ENCODE assay signal across 26 cellular contexts in genomic region chr7:151505433-151505832, GRCh38. TPM values are rescaled to one million over a fixed set of nuclear protein-coding genes. Genes with fewer than 3 reads are reported as not detected.
DNase-seq lines count a peak whose midpoint lies in the region; ATAC-seq, FAIRE-seq and TF ChIP-seq lines count a peak whose summit lies in the region.
"Had no signal": no experiment of that assay in that cellular context is flagged by ENCODE, and none has a peak within 500 bp of the region (broad histone marks: within the 10 kb centered on the region; RNA-seq: fewer than 3 reads in every experiment).

No MANE protein-coding gene starts in this region.

- peaks cover 58% of the 10 kb centered on the region for H3K4me1 ChIP-seq in HepG2 (ENCODE audit: insufficient read depth, low read length)
- peaks cover 0 to 20% (median 3%) of the 10 kb centered on the region in 4 donors for H3K4me1 ChIP-seq in right lobe of liver
- peaks cover 10 to 23% of the 10 kb centered on the region in 2 experiments; a peak in 4 of 5 replicates for H3K4me1 ChIP-seq in K562 (replicated peaks in 1 of 2; ENCODE audit: control insufficient read depth in 2 of 2, insufficient read depth in 2 of 2, low read length in 2 of 2)
- peaks cover 36 to 96% (median 39%) of the 10 kb centered on the region in 3 donors for H3K4me1 ChIP-seq in gastroesophageal sphincter

- peaks cover 100% of the 10 kb centered on the region for H3K79me2 ChIP-seq in HepG2 (ENCODE audit: insufficient read depth, low read length)
- H3K79me2 ChIP-seq in K562 (ENCODE audit: control insufficient read depth, insufficient read depth, low read length): peaks cover 100% of the 10 kb centered on the region

- ATAC-seq in HepG2 (no peak), right lobe of liver (no peak), K562 (peak; percentile 12; the same call in 1 of the 3 replicates), gastroesophageal sphincter (no peak), left ventricle myocardium superior (no peak)
- ATAC-seq: Panc1, upper lobe of right lung had no signal

- TF ChIP-seq POLR2A in HepG2 (IDR thresholded peaks at IDR 0.05; ENCODE audit: insufficient read depth in 1 of 2, low read depth in 2 of 2, low read length in 2 of 2) (no peak), right lobe of liver (IDR thresholded peaks at IDR 0.05) (no peak), K562 (conservative IDR thresholded peaks at IDR 0.05) (no peak), gastroesophageal sphincter (IDR thresholded peaks at IDR 0.05) (no peak)

- POLR2A ChIA-PET in HepG2 (lab: Yijun Ruan, JAX) (no interaction called here), K562 (lab: Yijun Ruan, JAX) (interaction anchor here (0.6 to 6.2 kb wide), 5 partner anchors 8 to 21 kb away, joined by 3 to 71 read pairs (median 5); partner anchors contain the start of gene RHEB)

- no peak overlapping the region for H3K4me2 ChIP-seq in HepG2 (ENCODE audit: low read depth, low read length)
- H3K4me2 ChIP-seq in K562 (ENCODE audit: insufficient read depth, low read length): no peak overlapping the region; the same call in 1 of the 2 replicates
- H3K4me2 ChIP-seq: neural progenitor cell had no signal

- H3K4me3 ChIP-seq in HepG2 (replicated peaks in 1 of 3; ENCODE audit: insufficient read depth in 1 of 3, low read depth in 2 of 3, low read length in 3 of 3): no peak overlapping the region
- H3K4me3 ChIP-seq in right lobe of liver: no peak overlapping the region
- H3K4me3 ChIP-seq in K562: no peak overlapping the region
- no peak overlapping the region for H3K4me3 ChIP-seq in gastroesophageal sphincter
- H3K4me3 ChIP-seq: GM23248, lung, neural progenitor cell, right atrium auricular region, suprapubic skin, upper lobe of right lung had no signal

- H3K36me3 ChIP-seq in HepG2 (replicated peaks in 1 of 2; ENCODE audit: control insufficient read depth in 1 of 2, insufficient read depth in 2 of 2, low read length in 2 of 2) (no peaks in the 10 kb centered on the region; a peak in 1 of 5 replicates), right lobe of liver (no peaks in the 10 kb centered on the region), K562 (ENCODE audit: control insufficient read depth, insufficient read depth, low read length) (peaks cover 9% of the 10 kb centered on the region), gastroesophageal sphincter (no peaks in the 10 kb centered on the region)
- H3K36me3 ChIP-seq: neural progenitor cell, right atrium auricular region, suprapubic skin, upper lobe of right lung had no signal

- DNase-seq in HepG2 (ENCODE audit: low spot score) (no peak), right lobe of liver (no peak), K562 (ENCODE audit: extremely low read depth in 1 of 4, low spot score in 3 of 4) (no peak), left ventricle myocardium superior (no peak), mucosa of gallbladder (ENCODE audit: low spot score) (no peak), COLO829 (ENCODE audit: low spot score) (no peak)
- DNase-seq: activated B cell treated with CpG ODN at 0.5 μM for 24 hours; activated CD4-positive, alpha-beta memory T cell treated with anti-CD3 and anti-CD28 coated beads for 36 hours; activated effector memory CD4-positive, alpha-beta T cell treated with Interleukin-2 at 50 U/mL for 16 hours; activated T-cell treated with anti-CD3 and anti-CD28 coated beads for 4 hours; Calu3; cerebellar nuclear complex; GM23248; NCI-H1092; NCI-H1694 treated with DMSO at 0.1 percent for 48 hours; NCI-H524 treated with DMSO at 0.1 percent for 48 hours; stimulated activated CD4-positive, alpha-beta T cell treated with anti-CD3 and anti-CD28 coated beads, Interleukin-2, amount 100 ng/mL, for 48 hours; upper lobe of right lung had no signal

- H3K27me3 ChIP-seq in HepG2 (ENCODE audit: control insufficient read depth in 1 of 2, insufficient read depth in 2 of 2, low read length in 2 of 2) (no peaks in the 10 kb centered on the region), right lobe of liver (no peaks in the 10 kb centered on the region), K562 (ENCODE audit: control insufficient read depth in 2 of 2, insufficient read depth in 2 of 2, low read length in 2 of 2) (no peaks in the 10 kb centered on the region), gastroesophageal sphincter (no peaks in the 10 kb centered on the region)
- H3K27me3 ChIP-seq: neural progenitor cell, right atrium auricular region, suprapubic skin, upper lobe of right lung had no signal

- FAIRE-seq in HepG2 (lab: Jason Lieb, UNC): no peak
- no peak for FAIRE-seq in K562 (lab: Jason Lieb, UNC)

- 85% methylated on average over 2 of the region's 2 CpGs for WGBS in HepG2 (ENCODE audit: low lambda C conversion rate)
- 84% methylated on average over 2 of the region's 2 CpGs for WGBS in right lobe of liver (ENCODE audit: insufficient coverage, low coverage, low lambda C conversion rate, missing lambda C conversion rate)
- WGBS in K562 (ENCODE audit: insufficient coverage, low coverage, missing lambda C conversion rate): 31% methylated on average over 2 of the region's 2 CpGs
- 93% methylated on average over 2 of the region's 2 CpGs for WGBS in gastroesophageal sphincter (ENCODE audit: low coverage in 1 of 2), 2 donors

- in situ Hi-C loops in HepG2 (cut with HindIII; ENCODE audit: extremely low pct_ligation_motif_present, low pct_unique_long_range_greater_than_20kb) (no loop called here), K562 (cut with MboI) (no loop called here)

- H3K9me3 ChIP-seq in HepG2 (ENCODE audit: low read length): no peaks in the 10 kb centered on the region
- H3K9me3 ChIP-seq in right lobe of liver: no peaks in the 10 kb centered on the region
- H3K9me3 ChIP-seq in K562 (replicated peaks; ENCODE audit: control insufficient read depth, insufficient read depth, low read depth, low read length): no peaks in the 10 kb centered on the region
- no peaks in the 10 kb centered on the region for H3K9me3 ChIP-seq in gastroesophageal sphincter
- H3K9me3 ChIP-seq: right atrium auricular region, suprapubic skin, upper lobe of right lung had no signal

- TF ChIP-seq EP300 in HepG2 (IDR thresholded peaks at IDR 0.05; ENCODE audit: low read depth in 2 of 2, low read length in 2 of 2): no peak
- no peak for TF ChIP-seq EP300 in HepG2 (CRISPR knock-in tag; IDR thresholded peaks at IDR 0.05; ENCODE audit: borderline replicate concordance)
- TF ChIP-seq EP300 in K562 (IDR thresholded peaks at IDR 0.05; ENCODE audit: low read length): no peak
- no peak for TF ChIP-seq EP300 in gastroesophageal sphincter (IDR thresholded peaks at IDR 0.05)

- intact Hi-C loops in HepG2 (cut with micrococcal nuclease; ENCODE audit: unreplicated experiment): no loop called here
- intact Hi-C loops in right lobe of liver (cut with DNase I): no loop called here
- intact Hi-C loops in K562 (cut with micrococcal nuclease): no loop called here
- intact Hi-C loops in left ventricle myocardium superior (cut with micrococcal nuclease): no loop called here

- H3K9me1 ChIP-seq in K562 (ENCODE audit: control insufficient read depth, insufficient read depth, low read length): peaks cover 19% of the 10 kb centered on the region

- CTCF ChIA-PET in HepG2 (lab: Yijun Ruan, JAX; ENCODE audit: low intra/inter-chr PET ratio, low total read pairs) (no interaction called here), K562 (lab: Yijun Ruan, JAX; ENCODE audit: low intra/inter-chr PET ratio) (no interaction called here)

- H2AFZ ChIP-seq in HepG2 (ENCODE audit: low read length): no peak overlapping the region
- H2AFZ ChIP-seq in K562 (ENCODE audit: low read depth, low read length): no peak overlapping the region
- H2AFZ ChIP-seq: GM23248, neural progenitor cell, parathyroid adenoma had no signal

- BruUV-seq in HepG2 (replicated peaks; lab: Mats Ljungman, UMichigan) (no TSS peak), K562 (replicated peaks; lab: Mats Ljungman, UMichigan) (no TSS peak)

- TF ChIP-seq CTCF in HepG2 (CRISPR knock-in tag; IDR thresholded peaks at IDR 0.05) (no peak), right lobe of liver (IDR thresholded peaks at IDR 0.05) (no peak), K562 (IDR thresholded peaks at IDR 0.05 in 2 of 3, conservative IDR thresholded peaks at IDR 0.05 in 1 of 3; ENCODE audit: insufficient read depth in 2 of 3, low read depth in 1 of 3, low read length in 3 of 3) (no peak), gastroesophageal sphincter (IDR thresholded peaks at IDR 0.05) (no peak)

- no peak overlapping the region for H3K27ac ChIP-seq in HepG2 (ENCODE audit: extremely low read length, insufficient read depth, low read length)
- H3K27ac ChIP-seq in right lobe of liver: no peak overlapping the region
- H3K27ac ChIP-seq in K562 (ENCODE audit: extremely low read depth, low read depth, low read length): peak overlapping the region; percentile 4; the same call in 1 of the 3 replicates
- H3K27ac ChIP-seq in gastroesophageal sphincter: peak overlapping the region in 3 of 4 donors; percentile 47 to 65 (median 62)
- H3K27ac ChIP-seq: C4-2B, GM23248, neural progenitor cell, parathyroid adenoma, upper lobe of right lung had no signal

- H3K9ac ChIP-seq in HepG2 (ENCODE audit: insufficient read depth, low read depth, low read length) (no peak overlapping the region), K562 (ENCODE audit: insufficient read depth in 1 of 2, low read depth in 2 of 2, low read length in 2 of 2) (no peak overlapping the region)
- H3K9ac ChIP-seq: GM23248, neural progenitor cell, parathyroid adenoma had no signal

- TF ChIP-seq RAD21 in HepG2 (CRISPR knock-in tag; IDR thresholded peaks at IDR 0.05) (no peak), K562 (CRISPR knock-in tag; conservative IDR thresholded peaks at IDR 0.05 in 1 of 2, IDR thresholded peaks at IDR 0.05 in 1 of 2) (no peak)

- H4K20me1 ChIP-seq in HepG2 (ENCODE audit: insufficient read depth, low read length) (peaks cover 68% of the 10 kb centered on the region), K562 (replicated peaks; ENCODE audit: control insufficient read depth, insufficient read depth, low read length) (peaks cover 56% of the 10 kb centered on the region)

RNA-seq across cellular contexts. Expression of gene RHEB, which starts 14.3 kb away (rescaled TPM):
- total RNA-seq in HepG2 (2016; rRNA removed; fragmentation: Illumina TruSeq; extraction: Trizol) (77.6 and 90.9 TPM in 2 replicates), right lobe of liver (10 to 100 TPM; 33.4 to 55.3 (median 49.7) TPM), K562 (2014; rRNA removed) (122 and 126 TPM in 2 replicates), K562 (2014; rRNA removed; fragmentation: Illumina TruSeq; extraction: Trizol) (213 and 243 TPM in 2 replicates), K562 (2015; rRNA removed; fragmentation: Illumina TruSeq; extraction: Trizol) (168 and 182 TPM in 2 replicates), K562 (2021) (156 and 162 TPM in 2 replicates), gastroesophageal sphincter (100 to 1,000 TPM; 107 to 229 (median 155) TPM), left ventricle myocardium superior (116 TPM), mucosa of gallbladder (75.2 TPM)
- 70.9 and 80.9 TPM in 2 replicates for total RNA-seq in HepG2 (2016; cell fraction: cytosol; rRNA removed; fragmentation: Illumina TruSeq; extraction: Trizol; ENCODE audit: low read depth)
- total RNA-seq in HepG2 (2016; cell fraction: insoluble cytoplasmic fraction; rRNA removed; fragmentation: Illumina TruSeq; extraction: Trizol): 75.1 and 83.8 TPM in 2 replicates
- 105 and 115 TPM in 2 replicates for total RNA-seq in HepG2 (2016; cell fraction: membrane; rRNA removed; fragmentation: Illumina TruSeq; extraction: Trizol)
- 29.7 and 32.4 TPM in 2 replicates for total RNA-seq in HepG2 (2016; cell fraction: nucleus; rRNA removed; fragmentation: Illumina TruSeq; extraction: Trizol)
- polyA plus RNA-seq in HepG2 (2011; rRNA removed) (37.2 and 55.0 TPM in 2 replicates), K562 (2011; rRNA removed) (139 and 249 TPM in 2 replicates), K562 (2014; fragmentation: Illumina TruSeq; extraction: Trizol) (152 and 189 TPM in 2 replicates), K562 (2014; fragmentation: Nextera tagmentation; extraction: Ambion mirVana) (10 to 100 TPM; 28.5 to 35.3 TPM), K562 (2014; rRNA removed) (205 and 230 TPM in 2 replicates)
- polyA plus RNA-seq in HepG2 (2011; cell fraction: cytosol; rRNA removed): 20.7 and 28.6 TPM in 2 replicates
- 7.2 and 8.6 TPM in 2 replicates for polyA plus RNA-seq in HepG2 (2011; cell fraction: nucleus; rRNA removed)
- 61.6 and 83.9 TPM in 2 replicates for polyA plus RNA-seq in HepG2 (2012)
- 82.9 and 126 TPM in 2 replicates for polyA plus RNA-seq in HepG2 (2016; cell fraction: cytosol; fragmentation: Illumina TruSeq; extraction: Trizol; ENCODE audit: low read depth)
- polyA plus RNA-seq in HepG2 (2016; cell fraction: insoluble cytoplasmic fraction; fragmentation: Illumina TruSeq; extraction: Trizol; ENCODE audit: low read depth): 120 and 127 TPM in 2 replicates
- 109 and 144 TPM in 2 replicates for polyA plus RNA-seq in HepG2 (2016; cell fraction: membrane; fragmentation: Illumina TruSeq; extraction: Trizol; ENCODE audit: low read depth)
- 75.2 and 77.3 TPM in 2 replicates for polyA plus RNA-seq in HepG2 (2016; cell fraction: nucleus; fragmentation: Illumina TruSeq; extraction: Trizol; ENCODE audit: insufficient read depth, low read depth)
- 5.0 and 15.8 TPM in 2 replicates for polyA minus RNA-seq in HepG2 (2011; rRNA and poly(A)+ RNA removed; ENCODE audit: low replicate concordance)
- polyA minus RNA-seq in HepG2 (2011; cell fraction: cytosol; rRNA and poly(A)+ RNA removed): 22.2 and 27.0 TPM in 2 replicates
- polyA minus RNA-seq in HepG2 (2011; cell fraction: nucleus; rRNA and poly(A)+ RNA removed): 18.4 and 21.8 TPM in 2 replicates
- 35.9 and 119 TPM in 2 replicates for total RNA-seq in K562 (2011; cell fraction: chromatin; rRNA removed; ENCODE audit: low replicate concordance)
- total RNA-seq in K562 (2011; cell fraction: nucleolus; rRNA removed): 22.3 and 24.1 TPM in 2 replicates
- total RNA-seq in K562 (2011; cell fraction: nucleoplasm; rRNA removed): 69.2 and 108 TPM in 2 replicates
- polyA plus RNA-seq in K562 (2011; cell fraction: cytosol; rRNA removed): 56.0 and 60.3 TPM in 2 replicates
- 30.6 and 47.5 TPM in 2 replicates for polyA plus RNA-seq in K562 (2011; cell fraction: nucleus; rRNA removed)
- polyA plus RNA-seq in K562 (2012): 144 and 166 TPM in 2 replicates
- polyA minus RNA-seq in K562 (2011; rRNA and poly(A)+ RNA removed): 73.7 and 78.8 TPM in 2 replicates
- 30.4 and 62.8 TPM in 2 replicates for polyA minus RNA-seq in K562 (2011; cell fraction: cytosol; rRNA and poly(A)+ RNA removed)
- polyA minus RNA-seq in K562 (2011; cell fraction: nucleus; rRNA and poly(A)+ RNA removed): 19.4 and 22.0 TPM in 2 replicates

Comparison
In these comparisons a context has a peak if more than half of its experiments do, and no peak if none do; other contexts are left out.
1. H3K27ac ChIP-seq: peak in K562 (single experiment) and gastroesophageal sphincter (3 of 4); none in HepG2 (single experiment) and right lobe of liver (0 of 3).
2. Of the 241 proteins assayed by ChIP-seq in both HepG2 and K562: peak only in HepG2: none; only in K562: ATF7, MAFG, NFE2 and NFE2L1; in both: MAFF and MAFK; in neither: 232; mixed calls (peak in some experiments, not most) for 3.